ENCODE assay signal across 10 cellular contexts in the genomic region with DNA sequence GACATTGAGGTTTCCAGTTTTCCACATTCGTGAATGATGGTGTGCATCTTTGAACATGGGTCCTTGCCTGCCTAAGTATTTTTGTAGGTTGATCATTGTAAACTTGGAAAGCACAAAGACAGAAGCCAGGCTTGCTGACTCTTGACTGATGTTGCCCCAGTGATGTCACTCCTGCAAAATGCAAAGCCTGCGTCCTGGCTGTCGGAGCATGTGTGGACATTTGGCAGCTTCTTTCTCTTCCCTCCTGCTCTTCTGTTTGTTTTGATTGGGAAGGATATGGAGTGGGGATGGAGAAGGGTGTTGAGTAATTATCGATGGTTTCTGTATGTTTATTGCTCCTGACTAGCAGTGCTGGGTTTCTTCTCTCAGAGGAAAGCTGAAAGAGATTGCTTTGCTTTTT. TPM values are rescaled to one million over a fixed set of nuclear protein-coding genes. Genes with fewer than 3 reads are reported as not detected.
DNase-seq lines count a peak whose midpoint lies in the region; ATAC-seq and TF ChIP-seq lines count a peak whose summit lies in the region.
"Had no signal": no experiment of that assay in that cellular context is flagged by ENCODE, and none has a peak within 500 bp of the region (broad histone marks: within the 10 kb centered on the region; RNA-seq: fewer than 3 reads in every experiment).

No MANE protein-coding gene starts in this region.

- H3K4me1 ChIP-seq in RWPE2 (ENCODE audit: insufficient read depth, poor library complexity, severe bottlenecking) (peaks cover 23% of the 10 kb centered on the region), smooth muscle cell (ENCODE audit: low read depth) (no peaks in the 10 kb centered on the region)

- no peak overlapping the region for H2AFZ ChIP-seq in smooth muscle cell (ENCODE audit: low read depth)

- H3K4me3 ChIP-seq in RWPE2 (ENCODE audit: severe bottlenecking) (no peak overlapping the region), fibroblast of mammary gland (ENCODE audit: control insufficient read depth, low read depth, low read length) (no peak overlapping the region), smooth muscle cell (no peak overlapping the region)
- H3K4me3 ChIP-seq: cardiac muscle cell had no signal

- H3K36me3 ChIP-seq in RWPE2 (ENCODE audit: low read depth) (peaks cover 60% of the 10 kb centered on the region), smooth muscle cell (ENCODE audit: low read depth) (no peaks in the 10 kb centered on the region)
- H3K36me3 ChIP-seq: cardiac muscle cell had no signal

- TF ChIP-seq POLR2A in GM18505 (IDR thresholded peaks at IDR 0.05; ENCODE audit: borderline replicate concordance, extremely low read depth, insufficient read depth, insufficient read length): no peak

- peaks cover 12% of the 10 kb centered on the region for H3F3A ChIP-seq in smooth muscle cell (ENCODE audit: low read depth)

- H3K9me3 ChIP-seq in RWPE2 (ENCODE audit: severe bottlenecking) (no peaks in the 10 kb centered on the region), smooth muscle cell (replicated peaks; ENCODE audit: low read depth) (no peaks in the 10 kb centered on the region)

- 5% methylated on average over 4 of the region's 4 CpGs for WGBS in smooth muscle cell (ENCODE audit: low lambda C conversion rate)

- H3K4me2 ChIP-seq in smooth muscle cell: peak overlapping the region; percentile 46

- peaks cover 42% of the 10 kb centered on the region for H4K20me1 ChIP-seq in smooth muscle cell (ENCODE audit: low read depth)

- peaks cover 73% of the 10 kb centered on the region for H3K79me2 ChIP-seq in smooth muscle cell (ENCODE audit: low read depth)

- no peak overlapping the region for H3K9ac ChIP-seq in smooth muscle cell (ENCODE audit: low read depth)

- TF ChIP-seq CTCF in RWPE2 (IDR thresholded peaks at IDR 0.05; ENCODE audit: poor library complexity, severe bottlenecking): no peak
- TF ChIP-seq CTCF in fibroblast of mammary gland (conservative IDR thresholded peaks at IDR 0.05; ENCODE audit: control insufficient read depth, insufficient read depth, low read depth, low read length): no peak
- no peak for TF ChIP-seq CTCF in smooth muscle cell (IDR thresholded peaks at IDR 0.05; ENCODE audit: borderline replicate concordance, insufficient read depth, poor library complexity, severe bottlenecking)

- peak; percentile 5 for DNase-seq in NCI-H2227 (lab: John Stamatoyannopoulos, UW; ENCODE audit: unreplicated experiment)
- DNase-seq in NCI-H2227 treated with DMSO at 0.1 percent for 48 hours (lab: John Stamatoyannopoulos, UW): no peak
- DNase-seq in RWPE2 (ENCODE audit: low spot score): no peak
- peak; percentile 92 for DNase-seq in fibroblast of mammary gland (ENCODE audit: low read depth)
- no peak for DNase-seq in smooth muscle cell (lab: John Stamatoyannopoulos, UW; ENCODE audit: unreplicated experiment)
- DNase-seq in NCI-H1105 (lab: John Stamatoyannopoulos, UW): no peak
- no peak for DNase-seq in NCI-H1048 (lab: John Stamatoyannopoulos, UW)
- DNase-seq: ACHN had no signal

- ATAC-seq in RWPE2 (ENCODE audit: low read depth) (peak; percentile 44), GM18505 (IDR thresholded peaks at IDR 0.05; ENCODE audit: unreplicated experiment) (no peak)

- H3K27me3 ChIP-seq in RWPE2 (ENCODE audit: insufficient read depth, poor library complexity, severe bottlenecking) (no peaks in the 10 kb centered on the region), smooth muscle cell (ENCODE audit: low read depth) (no peaks in the 10 kb centered on the region)
- H3K27me3 ChIP-seq: cardiac muscle cell had no signal

- H3K27ac ChIP-seq in RWPE2 (ENCODE audit: poor library complexity, severe bottlenecking) (peak overlapping the region; percentile 99), smooth muscle cell (ENCODE audit: low read depth) (peak overlapping the region; percentile 25)
- H3K27ac ChIP-seq: cardiac muscle cell had no signal

RNA-seq across cellular contexts. Expression of a gene that starts 3.2 kb away (rescaled TPM):
- 10.6 and 12.2 TPM in 2 replicates for total RNA-seq in smooth muscle cell
- 10.7 and 17.9 TPM in 2 replicates for polyA plus RNA-seq in smooth muscle cell

RNA-seq across cellular contexts. Expression of a gene that starts 10.3 kb away (rescaled TPM):
- total RNA-seq in smooth muscle cell: 17.4 and 19.1 TPM in 2 replicates
- 6.0 and 9.2 TPM in 2 replicates for polyA plus RNA-seq in smooth muscle cell

Comparison
In these comparisons a context has a peak if more than half of its experiments do, and no peak if none do; other contexts are left out.
1. DNase-seq: peak in NCI-H2227 (single experiment) and fibroblast of mammary gland (single experiment); none in NCI-H2227 treated with DMSO at 0.1 percent for 48 hours (single experiment), RWPE2 (single experiment), smooth muscle cell (single experiment), NCI-H1105 (single experiment) and NCI-H1048 (single experiment).